8 cellular contexts compared by ENCODE assay signal in the genomic region with DNA sequence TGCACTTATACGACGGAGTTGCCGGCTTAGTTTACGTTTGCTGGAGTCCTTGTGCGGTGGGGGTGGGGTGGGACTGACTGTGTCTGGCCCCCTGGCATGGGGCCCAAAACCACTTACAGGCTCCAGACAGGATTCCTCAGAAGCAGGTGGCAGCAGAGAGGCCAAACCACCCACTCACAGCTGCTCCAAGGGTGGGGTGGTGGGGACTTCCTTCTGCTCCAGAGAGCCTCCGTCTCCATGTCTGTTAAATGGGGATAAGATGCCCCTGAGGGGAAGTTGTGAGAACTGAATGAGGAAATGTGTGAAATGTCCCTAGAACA. TPM values are rescaled to one million over a fixed set of nuclear protein-coding genes. Genes with fewer than 3 reads are reported as not detected.
DNase-seq lines count a peak whose midpoint lies in the region; ATAC-seq and TF ChIP-seq lines count a peak whose summit lies in the region.

No MANE protein-coding gene starts in this region.

- 7 to 11% methylated on average over 6 of the region's 6 CpGs for WGBS in aorta, 2 donors

- H3K4me1 ChIP-seq in aorta (ENCODE audit: control insufficient read depth in 1 of 2, insufficient read depth in 2 of 2, low read length in 2 of 2): no peaks in the 10 kb centered on the region

- peak; percentile 80 for DNase-seq in DMS79 treated with DMSO at 0.1 percent for 48 hours (lab: John Stamatoyannopoulos, UW)
- DNase-seq in NCI-H345 (lab: John Stamatoyannopoulos, UW): peak; percentile 90
- DNase-seq in choroid plexus epithelial cell (ENCODE audit: low read depth): peak; percentile 60
- DNase-seq in pons (ENCODE audit: low spot score): peak; percentile 27
- no peak for DNase-seq in aorta
- no peak for DNase-seq in activated gamma-delta T cell (lab: John Stamatoyannopoulos, UW)

- peaks cover 3% of the 10 kb centered on the region for H3K9me3 ChIP-seq in aorta (ENCODE audit: control insufficient read depth, low read length)

- ATAC-seq in aorta (ENCODE audit: low FRiP score) (no peak), HG02678 (IDR thresholded peaks at IDR 0.05; ENCODE audit: unreplicated experiment) (no peak), GM21723 (IDR thresholded peaks at IDR 0.05; ENCODE audit: unreplicated experiment) (no peak)

- H3K27ac ChIP-seq in aorta (ENCODE audit: low read depth in 1 of 2, low read length in 2 of 2): no peak overlapping the region

- no peaks in the 10 kb centered on the region for H3K27me3 ChIP-seq in aorta (ENCODE audit: control insufficient read depth in 1 of 2, insufficient read depth in 2 of 2, low read length in 1 of 2)

- intact Hi-C loops in aorta (cut with DNase I): no loop called here

- TF ChIP-seq CTCF in choroid plexus epithelial cell (conservative IDR thresholded peaks at IDR 0.05; ENCODE audit: low read depth, low read length): peak; percentile 23

- no peak overlapping the region for H3K4me3 ChIP-seq in choroid plexus epithelial cell (ENCODE audit: low read depth, low read length)
- no peak overlapping the region for H3K4me3 ChIP-seq in aorta (ENCODE audit: low read length in 2 of 2)

- H3K36me3 ChIP-seq in aorta (ENCODE audit: control insufficient read depth in 1 of 2, insufficient read depth in 2 of 2, low read length in 1 of 2): no peaks in the 10 kb centered on the region

RNA-seq across cellular contexts. Expression of gene PSAPL1, which starts 36.7 kb away (rescaled TPM):
- not detected for total RNA-seq in aorta
- polyA plus RNA-seq in aorta: not detected

Comparison
In these comparisons a context has a peak if more than half of its experiments do, and no peak if none do; other contexts are left out.
1. DNase-seq: peak in DMS79 treated with DMSO at 0.1 percent for 48 hours (single experiment), NCI-H345 (single experiment), choroid plexus epithelial cell (single experiment) and pons (single experiment); none in aorta (0 of 2) and activated gamma-delta T cell (single experiment).